1 cellular context compared by ENCODE assay signal in the genomic region with DNA sequence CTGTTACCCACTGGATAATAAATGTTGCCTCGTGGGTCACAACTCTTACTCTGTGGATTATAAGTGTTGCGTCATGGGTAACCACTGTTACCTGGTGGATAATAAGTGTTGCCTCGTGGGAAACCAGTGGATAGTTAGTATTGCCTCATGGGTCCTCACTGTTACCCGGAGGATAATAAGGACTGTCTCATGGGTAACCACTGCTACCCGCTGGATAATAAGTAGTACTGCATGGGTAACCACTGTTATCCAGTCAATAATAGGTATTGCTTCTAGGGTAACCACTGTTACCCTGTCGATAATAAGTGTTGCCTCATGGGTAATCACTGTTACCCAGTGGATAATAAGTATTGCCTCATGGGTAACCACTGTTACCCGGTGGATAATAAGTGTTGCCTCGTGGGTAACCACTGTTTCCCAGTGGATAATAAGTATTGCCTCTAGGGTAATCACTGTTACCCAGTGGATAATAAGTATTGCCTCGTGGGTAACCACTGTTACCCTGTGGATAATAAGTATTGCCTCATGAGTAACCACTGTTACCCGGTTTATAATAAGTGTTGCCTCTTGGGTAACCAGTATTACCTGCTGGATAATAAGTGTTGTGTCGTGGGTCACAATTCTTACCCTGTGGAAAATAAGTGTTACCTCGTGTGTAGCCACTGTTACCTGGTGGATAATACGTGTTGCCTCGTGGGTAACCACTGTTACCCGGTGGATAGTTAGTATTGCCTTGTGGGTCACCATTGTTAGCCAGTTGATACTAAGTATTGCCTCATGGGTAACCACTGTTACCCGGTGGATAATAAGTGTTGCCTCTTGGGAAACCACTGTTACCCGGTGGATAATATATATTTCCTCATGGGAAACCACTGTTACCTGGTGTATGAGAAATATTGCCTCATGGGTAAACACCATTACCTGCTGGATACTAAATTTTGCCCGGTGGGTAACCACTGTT.
TF ChIP-seq lines count a peak whose summit lies in the region.

No MANE protein-coding gene starts in this region.

TF ChIP-seq in GM12891, 5 proteins besides CTCF, POLR2A, EP300 and RAD21 (continued from another document):
- TF ChIP-seq PAX5 (IDR thresholded peaks at IDR 0.05; ENCODE audit: insufficient read depth, low read length, severe bottlenecking), result no peak
- no peak for TF ChIP-seq TAF1 (IDR thresholded peaks at IDR 0.05; ENCODE audit: low read depth, low read length)
